Comparison of ENCODE assay signal across 10 cellular contexts in genomic region chr5:62268239-62268638, GRCh38. TPM values are rescaled to one million over a fixed set of nuclear protein-coding genes. Genes with fewer than 3 reads are reported as not detected.
DNase-seq lines count a peak whose midpoint lies in the region; ATAC-seq and TF ChIP-seq lines count a peak whose summit lies in the region.
"Had no signal": no experiment of that assay in that cellular context is flagged by ENCODE, and none has a peak within 500 bp of the region (broad histone marks: within the 10 kb centered on the region; RNA-seq: fewer than 3 reads in every experiment).

No MANE protein-coding gene starts in this region.

- intact Hi-C loops in colonic mucosa (cut with DNase I), result no loop called here

- no peak for DNase-seq in activated T-cell treated with anti-CD3 and anti-CD28 coated beads, Interleukin-2, amount 50 U/mL, for 4 hours
- no peak for DNase-seq in activated T-cell treated with anti-CD3 and anti-CD28 coated beads for 4 hours
- DNase-seq in NCI-H1105 (lab: John Stamatoyannopoulos, UW), result peak; percentile 3
- peak; percentile 73 for DNase-seq in colonic mucosa
- no peak for DNase-seq in type B pancreatic cell (ENCODE audit: extremely low spot score, unreplicated experiment)
- no peak for DNase-seq in GM13976 (ENCODE audit: low spot score)
- DNase-seq: activated CD4-positive, alpha-beta T cell treated with anti-CD3 and anti-CD28 coated beads, Interleukin-2, amount 50 U/mL, for 1 hour; naive B cell had no signal

- H3K4me1 Mint-ChIP-seq in activated T-cell treated with anti-CD3 and anti-CD28 coated beads, Interleukin-2, amount 50 U/mL, for 4 hours (ENCODE audit: low read depth), result peaks cover 16% of the 10 kb centered on the region
- peaks cover 19% of the 10 kb centered on the region for H3K4me1 Mint-ChIP-seq in type B pancreatic cell (ENCODE audit: unreplicated experiment)
- H3K4me1 Mint-ChIP-seq: naive B cell had no signal

- no peaks in the 10 kb centered on the region for H3K27me3 Mint-ChIP-seq in activated T-cell treated with anti-CD3 and anti-CD28 coated beads, Interleukin-2, amount 50 U/mL, for 4 hours (ENCODE audit: low read depth)
- H3K27me3 Mint-ChIP-seq in type B pancreatic cell, result no peaks in the 10 kb centered on the region

- H3K4me1 ChIP-seq in colonic mucosa, result no peaks in the 10 kb centered on the region

- no peak overlapping the region for H3K4me3 ChIP-seq in colonic mucosa

- H3K9me3 ChIP-seq in colonic mucosa, result no peaks in the 10 kb centered on the region

- H3K27me3 ChIP-seq in colonic mucosa, result no peaks in the 10 kb centered on the region

- H3K27ac ChIP-seq in colonic mucosa, result peak overlapping the region; percentile 24

- H3K9ac ChIP-seq in colonic mucosa (ENCODE audit: low read depth in 2 of 2, low read length in 2 of 2), result no peak overlapping the region

- peak overlapping the region; percentile 5 for H3K4me3 Mint-ChIP-seq in activated T-cell treated with anti-CD3 and anti-CD28 coated beads, Interleukin-2, amount 50 U/mL, for 4 hours
- H3K4me3 Mint-ChIP-seq in type B pancreatic cell, result no peak overlapping the region
- H3K4me3 Mint-ChIP-seq: naive B cell had no signal

- no peaks in the 10 kb centered on the region for H3K9me3 Mint-ChIP-seq in activated T-cell treated with anti-CD3 and anti-CD28 coated beads, Interleukin-2, amount 50 U/mL, for 4 hours
- H3K9me3 Mint-ChIP-seq in type B pancreatic cell, result no peaks in the 10 kb centered on the region
- H3K9me3 Mint-ChIP-seq: naive B cell had no signal

- no peaks in the 10 kb centered on the region for H3K36me3 ChIP-seq in colonic mucosa

- peak; percentile 85 for ATAC-seq in activated T-cell treated with anti-CD3 and anti-CD28 coated beads, Interleukin-2, amount 50 U/mL, for 4 hours
- ATAC-seq in GM19328 (IDR thresholded peaks at IDR 0.05; ENCODE audit: unreplicated experiment), result no peak
- no peak for ATAC-seq in GM18502 (IDR thresholded peaks at IDR 0.05; ENCODE audit: poor library complexity, unreplicated experiment)

- H3K36me3 Mint-ChIP-seq in activated T-cell treated with anti-CD3 and anti-CD28 coated beads, Interleukin-2, amount 50 U/mL, for 4 hours (ENCODE audit: insufficient read depth), result no peaks in the 10 kb centered on the region
- H3K36me3 Mint-ChIP-seq in type B pancreatic cell, result no peaks in the 10 kb centered on the region
- H3K36me3 Mint-ChIP-seq: naive B cell had no signal

- TF ChIP-seq CTCF in colonic mucosa (IDR thresholded peaks at IDR 0.05) (no peak), type B pancreatic cell (conservative IDR thresholded peaks at IDR 0.05) (no peak), GM13976 (IDR thresholded peaks at IDR 0.05; ENCODE audit: borderline replicate concordance, control extremely low read depth, extremely low read depth, insufficient read depth, missing control alignments) (no peak)

- in situ Hi-C loops in GM13976 (cut with MboI; ENCODE audit: low sequenced_read_pairs, unreplicated experiment), result no loop called here

- peak overlapping the region; percentile 55 for H3K27ac Mint-ChIP-seq in type B pancreatic cell

RNA-seq across cellular contexts. Expression of gene KIF2A, which starts 37.8 kb away (rescaled TPM):
- total RNA-seq in activated T-cell treated with anti-CD3 and anti-CD28 coated beads, Interleukin-2, amount 50 U/mL, for 4 hours, result 100 to 1,000 TPM; 103 to 125 (median 125) TPM
- total RNA-seq in colonic mucosa (10 to 100 TPM; 30.8 to 43.4 TPM), type B pancreatic cell (ENCODE audit: low replicate concordance) (45.4 and 58.5 TPM in 2 replicates)

Comparison
In these comparisons a context has a peak if more than half of its experiments do, and no peak if none do; other contexts are left out.
1. ATAC-seq: peak in activated T-cell treated with anti-CD3 and anti-CD28 coated beads, Interleukin-2, amount 50 U/mL, for 4 hours (2 of 2); none in GM19328 (single experiment) and GM18502 (single experiment).
2. DNase-seq: peak in NCI-H1105 (single experiment) and colonic mucosa (single experiment); none in activated T-cell treated with anti-CD3 and anti-CD28 coated beads, Interleukin-2, amount 50 U/mL, for 4 hours (single experiment), activated T-cell treated with anti-CD3 and anti-CD28 coated beads for 4 hours (single experiment), type B pancreatic cell (single experiment) and GM13976 (single experiment).